8 cellular contexts compared by ENCODE assay signal in genomic region chr19:38336638-38337359, GRCh38. TPM values are rescaled to one million over a fixed set of nuclear protein-coding genes. Genes with fewer than 3 reads are reported as not detected.
DNase-seq lines count a peak whose midpoint lies in the region; ATAC-seq and TF ChIP-seq lines count a peak whose summit lies in the region.

No MANE protein-coding gene starts in this region.

- H3F3A ChIP-seq in OCI-LY1 (ENCODE audit: insufficient read depth, low read length), result no peaks in the 10 kb centered on the region

- CTCF ChIA-PET in Calu3 (lab: Charles Lee), result interaction anchor here (0.5 to 1.2 kb wide), 3 partner anchors 73 to 317 kb away, joined by 3 to 22 read pairs (median 4); partner anchors contain the start of gene SPINT2

- peak; percentile 8 for TF ChIP-seq CTCF in Calu3 (IDR thresholded peaks at IDR 0.05; ENCODE audit: unreplicated experiment)
- no peak for TF ChIP-seq CTCF in OCI-LY1 (IDR thresholded peaks at IDR 0.05; ENCODE audit: low read length)

- no peaks in the 10 kb centered on the region for H3K79me2 ChIP-seq in OCI-LY1 (ENCODE audit: insufficient read depth, low read length)

- no peaks in the 10 kb centered on the region for H3K9me2 ChIP-seq in OCI-LY1 (ENCODE audit: low read depth, low read length)

- intact Hi-C loops in Calu3 (cut with micrococcal nuclease; ENCODE audit: unreplicated experiment), result no loop called here

- peaks cover 19% of the 10 kb centered on the region for H3K4me1 Mint-ChIP-seq in Calu3 (ENCODE audit: low read depth, unreplicated experiment)

- H3K27me3 ChIP-seq in OCI-LY1 (ENCODE audit: insufficient read depth, low read length), result no peaks in the 10 kb centered on the region
- no peaks in the 10 kb centered on the region for H3K27me3 ChIP-seq in mononuclear cell (ENCODE audit: insufficient read depth, low read length)

- peak overlapping the region; percentile 88 for H3K4me3 Mint-ChIP-seq in Calu3 (ENCODE audit: low read depth, unreplicated experiment)

- no TSS peak for BruUV-seq in Calu3 (replicated peaks; lab: Mats Ljungman, UMichigan)

- peak; percentile 50 for ATAC-seq in GM21515 (IDR thresholded peaks at IDR 0.05; ENCODE audit: unreplicated experiment)

- no peaks in the 10 kb centered on the region for H4K20me1 ChIP-seq in OCI-LY1 (ENCODE audit: insufficient read depth, low read length)

- peak overlapping the region; percentile 74 for H3K4me2 ChIP-seq in OCI-LY1 (ENCODE audit: low read length)

- H3K27ac Mint-ChIP-seq in Calu3 (ENCODE audit: unreplicated experiment), result peak overlapping the region; percentile 79

- H3K9ac ChIP-seq in OCI-LY1 (ENCODE audit: low read length), result peak overlapping the region; percentile 66

- H3K27me3 Mint-ChIP-seq in Calu3 (ENCODE audit: unreplicated experiment), result no peaks in the 10 kb centered on the region

- peaks cover 9% of the 10 kb centered on the region for H3K4me1 ChIP-seq in OCI-LY1 (ENCODE audit: insufficient read depth, low read length, severe bottlenecking)
- H3K4me1 ChIP-seq in mononuclear cell (ENCODE audit: insufficient read depth, low read length), result peaks cover 9% of the 10 kb centered on the region

- H3K36me3 Mint-ChIP-seq in Calu3 (ENCODE audit: insufficient read depth, unreplicated experiment), result peaks cover 21% of the 10 kb centered on the region

- H3K27ac ChIP-seq in OCI-LY1 (ENCODE audit: low read depth, low read length, poor library complexity, severe bottlenecking), result peak overlapping the region; percentile 83

- peak overlapping the region; percentile 68 for H3K4me3 ChIP-seq in OCI-LY1 (ENCODE audit: low read depth, low read length, poor library complexity, severe bottlenecking)
- H3K4me3 ChIP-seq in mononuclear cell (ENCODE audit: low read length), result peak overlapping the region; percentile 72

- no peaks in the 10 kb centered on the region for H3K36me3 ChIP-seq in OCI-LY1 (ENCODE audit: insufficient read depth, low read length)

- H3K9me3 ChIP-seq in OCI-LY1 (ENCODE audit: low read length) (no peaks in the 10 kb centered on the region), mononuclear cell (ENCODE audit: low read depth, low read length) (no peaks in the 10 kb centered on the region)

- 0 out of 2 replicates have a peak overlapping the region, but pooled peaks have one; percentile 18 for H2AFZ ChIP-seq in OCI-LY1 (ENCODE audit: low read length)

- DNase-seq in Calu3 (peak; percentile 99), HuH-7.5 (ENCODE audit: low spot score) (peak; percentile 74), epidermal melanocyte (ENCODE audit: insufficient read length, low spot score) (peak; percentile 63)
- DNase-seq in activated CD8-positive, alpha-beta memory T cell treated with anti-CD3 and anti-CD28 coated beads, Interleukin-2, amount 50 U/mL, for 48 hours, result peak; percentile 93
- DNase-seq in stimulated activated CD8-positive, alpha-beta memory T cell treated with anti-CD3 and anti-CD28 coated beads, Interleukin-2, amount 100 ng/mL, for 1 hour (ENCODE audit: low read depth in 2 of 2), result peak; percentile 88 to 92

- H3K9me3 Mint-ChIP-seq in Calu3 (ENCODE audit: low read depth, unreplicated experiment), result no peaks in the 10 kb centered on the region

RNA-seq across cellular contexts. Expression of gene CATSPERG, which starts 1.2 kb away (rescaled TPM):
- total RNA-seq in Calu3 (2022) (9.7 and 11.9 TPM in 2 replicates), mononuclear cell (1.9 TPM)

RNA-seq across cellular contexts. Expression of gene KCNK6, which starts 17.2 kb away (rescaled TPM):
- total RNA-seq in Calu3 (2022) (3.6 and 4.2 TPM in 2 replicates), mononuclear cell (3.8 TPM)

RNA-seq across cellular contexts. Expression of gene YIF1B, which starts 21.1 kb away (rescaled TPM):
- total RNA-seq in Calu3 (2022) (45.0 and 45.4 TPM in 2 replicates), mononuclear cell (27.4 TPM)

RNA-seq across cellular contexts. Expression of gene C19orf33, which starts 32.7 kb away (rescaled TPM):
- 189 and 234 TPM in 2 replicates for total RNA-seq in Calu3 (2022)
- 3.1 TPM for total RNA-seq in mononuclear cell

RNA-seq across cellular contexts. Expression of gene PSMD8, which starts 37.6 kb away (rescaled TPM):
- total RNA-seq in Calu3 (2022), result 226 and 233 TPM in 2 replicates
- 88.1 TPM for total RNA-seq in mononuclear cell

Comparison
In these comparisons a context has a peak if more than half of its experiments do, and no peak if none do; other contexts are left out.
1. Peak in every context shown above with its lines: DNase-seq, ATAC-seq, H3K4me3 ChIP-seq and H3K27ac ChIP-seq.